Comparison of ENCODE assay signal across 16 cellular contexts in the genomic region with DNA sequence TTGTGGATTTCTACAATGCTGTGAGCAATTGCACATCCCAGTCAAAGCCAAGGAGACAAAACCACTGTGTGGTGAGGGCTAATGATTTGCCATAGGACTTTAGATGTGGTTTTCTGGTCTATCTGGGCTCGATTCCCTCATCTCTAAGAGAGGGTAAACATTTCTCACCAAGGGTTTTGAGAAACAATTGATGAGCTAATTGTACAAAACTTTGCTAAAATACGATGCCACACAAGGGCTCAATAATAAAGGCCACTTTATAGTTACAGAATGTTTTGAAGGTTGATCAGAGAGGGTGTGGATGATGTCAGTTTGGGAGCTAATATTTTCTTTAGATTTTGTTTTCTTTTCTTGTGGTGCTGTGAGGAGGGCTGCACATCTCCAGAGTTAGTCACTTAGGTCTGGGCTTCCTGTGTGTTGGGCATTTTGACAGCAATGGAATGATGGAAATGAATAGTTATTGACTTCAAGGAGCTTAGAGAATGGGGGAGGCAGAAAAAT.
DNase-seq lines count a peak whose midpoint lies in the region; ATAC-seq and TF ChIP-seq lines count a peak whose summit lies in the region.
"Had no signal": no experiment of that assay in that cellular context is flagged by ENCODE, and none has a peak within 500 bp of the region (broad histone marks: within the 10 kb centered on the region; RNA-seq: fewer than 3 reads in every experiment).

No MANE protein-coding gene starts in this region.

- H3K4me3 ChIP-seq in GM23248 (0 out of 2 replicates have a peak overlapping the region, but pooled peaks have one; percentile 24), SJSA1 (no peak overlapping the region), skeletal muscle satellite cell (ENCODE audit: low read length) (no peak overlapping the region), heart right ventricle (no peak overlapping the region)

- 0 to 5% methylated on average over 2 of the region's 2 CpGs for WGBS in GM23248 (ENCODE audit: low coverage in 1 of 2, low lambda C conversion rate in 2 of 2, missing lambda C conversion rate in 2 of 2), 2 experiments
- 69 to 77% methylated on average over 2 of the region's 2 CpGs for WGBS in heart right ventricle, 2 donors

- no peaks in the 10 kb centered on the region for H3K27me3 ChIP-seq in GM23248 (replicated peaks; ENCODE audit: insufficient read depth)
- no peaks in the 10 kb centered on the region for H3K27me3 ChIP-seq in SJSA1 (replicated peaks)
- no peaks in the 10 kb centered on the region for H3K27me3 ChIP-seq in skeletal muscle satellite cell (ENCODE audit: control insufficient read depth, insufficient read depth, low read length)
- H3K27me3 ChIP-seq in heart right ventricle: no peaks in the 10 kb centered on the region

- no peaks in the 10 kb centered on the region for H3K4me1 Mint-ChIP-seq in stimulated activated effector memory CD8-positive, alpha-beta T cell treated with anti-CD3 and anti-CD28 coated beads, Interleukin-12 subunit alpha, Interleukin-12 subunit beta, amount 100 ng/mL, for 72 hours
- H3K4me1 Mint-ChIP-seq: activated naive CD4-positive, alpha-beta T cell treated with anti-CD3 and anti-CD28 coated beads, Interleukin-2, amount 10 ng/mL, durations not matched to agents 7 days and 5 days had no signal

- no peak overlapping the region for H3K27ac Mint-ChIP-seq in stimulated activated effector memory CD8-positive, alpha-beta T cell treated with anti-CD3 and anti-CD28 coated beads, Interleukin-12 subunit alpha, Interleukin-12 subunit beta, amount 100 ng/mL, for 72 hours
- H3K27ac Mint-ChIP-seq: activated naive CD4-positive, alpha-beta T cell treated with anti-CD3 and anti-CD28 coated beads, Interleukin-2, amount 10 ng/mL, durations not matched to agents 7 days and 5 days; T-helper 1 cell treated with Interleukin-12 subunit alpha and Interleukin-12 subunit beta and Interleukin-4 antibody, amounts not matched to agents 30 μg/mL and 1 μg/mL, for 36 hours had no signal

- no peaks in the 10 kb centered on the region for H4K20me1 ChIP-seq in GM23248 (ENCODE audit: insufficient read depth)

- peak overlapping the region; percentile 54 for H3K27ac ChIP-seq in GM23248
- peak overlapping the region; percentile 37 for H3K27ac ChIP-seq in SJSA1
- no peak overlapping the region for H3K27ac ChIP-seq in heart right ventricle

- no peak overlapping the region for H2AFZ ChIP-seq in GM23248

- H3K36me3 ChIP-seq in GM23248 (ENCODE audit: low read depth) (no peaks in the 10 kb centered on the region), SJSA1 (no peaks in the 10 kb centered on the region), skeletal muscle satellite cell (ENCODE audit: insufficient read depth, low read length) (no peaks in the 10 kb centered on the region), heart right ventricle (no peaks in the 10 kb centered on the region)

- DNase-seq in GM23248: peak; percentile 90
- peak; percentile 71 to 95 for DNase-seq in SJSA1 (ENCODE audit: low read depth in 1 of 2, low spot score in 2 of 2)
- peak; percentile 54 for DNase-seq in fibroblast of gingiva (ENCODE audit: low read depth)
- DNase-seq in stimulated activated effector memory CD8-positive, alpha-beta T cell treated with anti-CD3 and anti-CD28 coated beads, Interleukin-12 subunit alpha, Interleukin-12 subunit beta, amount 100 ng/mL, for 72 hours (ENCODE audit: low spot score in 2 of 2): no peak
- DNase-seq in left ventricle myocardium superior: no peak
- DNase-seq in heart right ventricle: no peak
- no peak for DNase-seq in activated CD8-positive, alpha-beta memory T cell treated with anti-CD3 and anti-CD28 coated beads, Interleukin-2, amount 50 U/mL, for 48 hours
- DNase-seq: activated naive CD4-positive, alpha-beta T cell treated with anti-CD3 and anti-CD28 coated beads, Interleukin-2, amount 10 ng/mL, durations not matched to agents 7 days and 5 days; caudate nucleus; NCI-H2029; NCI-H526 treated with DMSO at 0.1 percent for 48 hours; occipital lobe; substantia nigra had no signal

- no peak for ATAC-seq in stimulated activated effector memory CD8-positive, alpha-beta T cell treated with anti-CD3 and anti-CD28 coated beads, Interleukin-12 subunit alpha, Interleukin-12 subunit beta, amount 100 ng/mL, for 72 hours
- ATAC-seq in left ventricle myocardium superior (no peak), heart right ventricle (no peak)
- ATAC-seq: activated CD4-positive, CD25-positive, alpha-beta regulatory T cell treated with anti-CD3 and anti-CD28 coated beads, Interleukin-2, amount 50 U/mL, for 24 hours had no signal

- H3F3A ChIP-seq in GM23248 (ENCODE audit: insufficient read depth): peaks cover 31% of the 10 kb centered on the region; the same call in 1 of the 2 replicates

- H3K36me3 Mint-ChIP-seq in stimulated activated effector memory CD8-positive, alpha-beta T cell treated with anti-CD3 and anti-CD28 coated beads, Interleukin-12 subunit alpha, Interleukin-12 subunit beta, amount 100 ng/mL, for 72 hours: no peaks in the 10 kb centered on the region
- H3K36me3 Mint-ChIP-seq: activated naive CD4-positive, alpha-beta T cell treated with anti-CD3 and anti-CD28 coated beads, Interleukin-2, amount 10 ng/mL, durations not matched to agents 7 days and 5 days had no signal

- in situ Hi-C loops in GM23248 (cut with MboI): no loop called here

- TF ChIP-seq CTCF in heart right ventricle (IDR thresholded peaks at IDR 0.05): no peak

- peaks cover 31% of the 10 kb centered on the region for H3K4me1 ChIP-seq in GM23248 (ENCODE audit: insufficient read depth)
- peaks cover 28% of the 10 kb centered on the region for H3K4me1 ChIP-seq in SJSA1 (replicated peaks)
- H3K4me1 ChIP-seq in skeletal muscle satellite cell (ENCODE audit: control insufficient read depth, insufficient read depth, low read length): peaks cover 36% of the 10 kb centered on the region
- peaks cover 0 to 18% (median 0%) of the 10 kb centered on the region in 9 donors for H3K4me1 ChIP-seq in heart right ventricle

- H3K9me2 ChIP-seq in GM23248 (ENCODE audit: insufficient read depth): no peaks in the 10 kb centered on the region

- H3K9ac ChIP-seq in GM23248 (peak overlapping the region; percentile 20; the same call in 1 of the 2 replicates), skeletal muscle satellite cell (ENCODE audit: low read depth, low read length) (peak overlapping the region; percentile 48)

- H3K79me2 ChIP-seq in GM23248 (ENCODE audit: insufficient read depth): no peaks in the 10 kb centered on the region

- no peak overlapping the region for H3K4me3 Mint-ChIP-seq in stimulated activated effector memory CD8-positive, alpha-beta T cell treated with anti-CD3 and anti-CD28 coated beads, Interleukin-12 subunit alpha, Interleukin-12 subunit beta, amount 100 ng/mL, for 72 hours
- H3K4me3 Mint-ChIP-seq: activated naive CD4-positive, alpha-beta T cell treated with anti-CD3 and anti-CD28 coated beads, Interleukin-2, amount 10 ng/mL, durations not matched to agents 7 days and 5 days; T-helper 1 cell treated with Interleukin-12 subunit alpha and Interleukin-12 subunit beta and Interleukin-4 antibody, amounts not matched to agents 30 μg/mL and 1 μg/mL, for 36 hours had no signal

- H3K9me3 Mint-ChIP-seq in stimulated activated effector memory CD8-positive, alpha-beta T cell treated with anti-CD3 and anti-CD28 coated beads, Interleukin-12 subunit alpha, Interleukin-12 subunit beta, amount 100 ng/mL, for 72 hours: no peaks in the 10 kb centered on the region
- H3K9me3 Mint-ChIP-seq: activated naive CD4-positive, alpha-beta T cell treated with anti-CD3 and anti-CD28 coated beads, Interleukin-2, amount 10 ng/mL, durations not matched to agents 7 days and 5 days had no signal

- H3K9me3 ChIP-seq in GM23248 (ENCODE audit: low read depth): no peaks in the 10 kb centered on the region
- H3K9me3 ChIP-seq in SJSA1 (replicated peaks): no peaks in the 10 kb centered on the region
- no peaks in the 10 kb centered on the region for H3K9me3 ChIP-seq in skeletal muscle satellite cell (replicated peaks; ENCODE audit: low read length)
- H3K9me3 ChIP-seq in heart right ventricle: peaks cover 0 to 5% (median 0%) of the 10 kb centered on the region in 11 donors

- H3K4me2 ChIP-seq in GM23248 (ENCODE audit: unreplicated experiment) (peak overlapping the region; percentile 58), skeletal muscle satellite cell (ENCODE audit: low read length) (peak overlapping the region; percentile 45)

- intact Hi-C loops in left ventricle myocardium superior (cut with micrococcal nuclease) (no loop called here), heart right ventricle (cut with DNase I) (no loop called here)

Comparison
In these comparisons a context has a peak if more than half of its experiments do, and no peak if none do; other contexts are left out.
1. DNase-seq: peak in GM23248 (single experiment), SJSA1 (2 of 2) and fibroblast of gingiva (single experiment); none in stimulated activated effector memory CD8-positive, alpha-beta T cell treated with anti-CD3 and anti-CD28 coated beads, Interleukin-12 subunit alpha, Interleukin-12 subunit beta, amount 100 ng/mL, for 72 hours (0 of 2), left ventricle myocardium superior (single experiment), heart right ventricle (0 of 2) and activated CD8-positive, alpha-beta memory T cell treated with anti-CD3 and anti-CD28 coated beads, Interleukin-2, amount 50 U/mL, for 48 hours (single experiment).
2. H3K27ac ChIP-seq: peak in GM23248 (single experiment) and SJSA1 (single experiment); none in heart right ventricle (0 of 10).